Comparison of ENCODE assay signal across 10 cellular contexts in genomic region chrX:45774961-45775360, GRCh38.
DNase-seq lines count a peak whose midpoint lies in the region; ATAC-seq and TF ChIP-seq lines count a peak whose summit lies in the region.
"Had no signal": no experiment of that assay in that cellular context is flagged by ENCODE, and none has a peak within 500 bp of the region (broad histone marks: within the 10 kb centered on the region; RNA-seq: fewer than 3 reads in every experiment).

No MANE protein-coding gene starts in this region.

- no peak for TF ChIP-seq POLR2A in vagina (IDR thresholded peaks at IDR 0.05)

- peak in 6 of 8 donors; percentile 27 to 70 (median 53) for ATAC-seq in heart right ventricle
- no peak for ATAC-seq in HG02798 (IDR thresholded peaks at IDR 0.05; ENCODE audit: poor library complexity, unreplicated experiment)

- intact Hi-C loops in activated T-helper 2 cell treated with anti-CD3 and anti-CD28 coated beads, Interferon-gamma antibody, Interleukin-2, Interleukin-4, amounts not matched to agents 10 μg/mL and 5 μg/mL and 100 μg/mL, durations not matched to agents 14 hours and 24 hours and 36 hours (cut with micrococcal nuclease), result no loop called here
- intact Hi-C loops in heart right ventricle (cut with DNase I) (loop anchor here in 1 of 10 donors (10.0 kb wide), 1 partner anchor 260 kb away; no protein-coding TSS in a partner anchor), vagina (cut with DNase I) (no loop called here)

- no peaks in the 10 kb centered on the region for H3K9me3 ChIP-seq in heart right ventricle
- no peaks in the 10 kb centered on the region for H3K9me3 ChIP-seq in vagina

- H3K4me1 Mint-ChIP-seq in activated T-helper 2 cell treated with anti-CD3 and anti-CD28 coated beads, Interferon-gamma antibody, Interleukin-2, Interleukin-4, amounts not matched to agents 10 μg/mL and 5 μg/mL and 100 μg/mL, durations not matched to agents 14 hours and 24 hours and 36 hours (ENCODE audit: low read depth), result peaks cover 81% of the 10 kb centered on the region

- peak overlapping the region; percentile 21 for H3K4me3 Mint-ChIP-seq in activated T-helper 2 cell treated with anti-CD3 and anti-CD28 coated beads, Interferon-gamma antibody, Interleukin-2, Interleukin-4, amounts not matched to agents 10 μg/mL and 5 μg/mL and 100 μg/mL, durations not matched to agents 14 hours and 24 hours and 36 hours (ENCODE audit: low read depth)
- H3K4me3 Mint-ChIP-seq: neural progenitor cell had no signal

- peak; percentile 44 for DNase-seq in stimulated activated CD4-positive, alpha-beta T cell treated with anti-CD3 and anti-CD28 coated beads, Interleukin-15, amount 100 ng/mL, for 24 hours
- DNase-seq in stimulated activated CD4-positive, alpha-beta T cell treated with anti-CD3 and anti-CD28 coated beads, Interleukin-2, amount 100 ng/mL, for 48 hours, result no peak
- DNase-seq in activated T-helper 2 cell treated with anti-CD3 and anti-CD28 coated beads, Interferon-gamma antibody, Interleukin-2, Interleukin-4, amounts not matched to agents 10 μg/mL and 5 μg/mL and 100 μg/mL, durations not matched to agents 14 hours and 24 hours and 36 hours (ENCODE audit: low spot score), result no peak
- DNase-seq in heart right ventricle (peak in 1 of 2 donors; percentile 25), vagina (ENCODE audit: extremely low spot score in 2 of 2) (no peak), NCI-H2107 treated with DMSO at 0.1 percent for 48 hours (lab: John Stamatoyannopoulos, UW; ENCODE audit: unreplicated experiment) (no peak), NCI-H1105 (lab: John Stamatoyannopoulos, UW) (no peak)
- DNase-seq: activated CD4-positive, CD25-positive, alpha-beta regulatory T cell treated with anti-CD3 and anti-CD28 coated beads, Interleukin-2, amount 50 U/mL, for 72 hours had no signal

- H3K27me3 Mint-ChIP-seq in activated T-helper 2 cell treated with anti-CD3 and anti-CD28 coated beads, Interferon-gamma antibody, Interleukin-2, Interleukin-4, amounts not matched to agents 10 μg/mL and 5 μg/mL and 100 μg/mL, durations not matched to agents 14 hours and 24 hours and 36 hours (ENCODE audit: low read depth), result no peaks in the 10 kb centered on the region

- H3K27ac ChIP-seq in heart right ventricle, result peak overlapping the region in 4 of 10 donors; percentile 29 to 70 (median 36)
- peak overlapping the region; percentile 67 for H3K27ac ChIP-seq in vagina
- H3K27ac ChIP-seq: neural progenitor cell had no signal

- peaks cover 0 to 30% (median 0%) of the 10 kb centered on the region in 9 donors for H3K4me1 ChIP-seq in heart right ventricle
- H3K4me1 ChIP-seq in vagina, result no peaks in the 10 kb centered on the region
- H3K4me1 ChIP-seq: neural progenitor cell had no signal

- H3K9me3 Mint-ChIP-seq in activated T-helper 2 cell treated with anti-CD3 and anti-CD28 coated beads, Interferon-gamma antibody, Interleukin-2, Interleukin-4, amounts not matched to agents 10 μg/mL and 5 μg/mL and 100 μg/mL, durations not matched to agents 14 hours and 24 hours and 36 hours, result no peaks in the 10 kb centered on the region
- H3K9me3 Mint-ChIP-seq: neural progenitor cell had no signal

- H3K36me3 ChIP-seq in heart right ventricle (no peaks in the 10 kb centered on the region), vagina (no peaks in the 10 kb centered on the region)
- H3K36me3 ChIP-seq: neural progenitor cell had no signal

- H3K36me3 Mint-ChIP-seq in activated T-helper 2 cell treated with anti-CD3 and anti-CD28 coated beads, Interferon-gamma antibody, Interleukin-2, Interleukin-4, amounts not matched to agents 10 μg/mL and 5 μg/mL and 100 μg/mL, durations not matched to agents 14 hours and 24 hours and 36 hours (ENCODE audit: low read depth), result peaks cover 57% of the 10 kb centered on the region
- H3K36me3 Mint-ChIP-seq: neural progenitor cell had no signal

- no peak for TF ChIP-seq CTCF in heart right ventricle (IDR thresholded peaks at IDR 0.05)
- no peak for TF ChIP-seq CTCF in vagina (IDR thresholded peaks at IDR 0.05)

- H3K27me3 ChIP-seq in heart right ventricle (peaks cover 0 to 63% (median 0%) of the 10 kb centered on the region in 7 donors), vagina (no peaks in the 10 kb centered on the region)
- H3K27me3 ChIP-seq: neural progenitor cell had no signal

- 62 to 63% methylated on average over 4 to 5 of the region's 5 CpGs for WGBS in heart right ventricle, 2 donors

- H3K4me3 ChIP-seq in heart right ventricle, result no peak overlapping the region
- H3K4me3 ChIP-seq in vagina, result no peak overlapping the region
- H3K4me3 ChIP-seq: neural progenitor cell had no signal

- H3K27ac Mint-ChIP-seq in activated T-helper 2 cell treated with anti-CD3 and anti-CD28 coated beads, Interferon-gamma antibody, Interleukin-2, Interleukin-4, amounts not matched to agents 10 μg/mL and 5 μg/mL and 100 μg/mL, durations not matched to agents 14 hours and 24 hours and 36 hours, result peak overlapping the region; percentile 46
- H3K27ac Mint-ChIP-seq: neural progenitor cell had no signal
